Comparison of ENCODE assay signal across 20 cellular contexts in the genomic region with DNA sequence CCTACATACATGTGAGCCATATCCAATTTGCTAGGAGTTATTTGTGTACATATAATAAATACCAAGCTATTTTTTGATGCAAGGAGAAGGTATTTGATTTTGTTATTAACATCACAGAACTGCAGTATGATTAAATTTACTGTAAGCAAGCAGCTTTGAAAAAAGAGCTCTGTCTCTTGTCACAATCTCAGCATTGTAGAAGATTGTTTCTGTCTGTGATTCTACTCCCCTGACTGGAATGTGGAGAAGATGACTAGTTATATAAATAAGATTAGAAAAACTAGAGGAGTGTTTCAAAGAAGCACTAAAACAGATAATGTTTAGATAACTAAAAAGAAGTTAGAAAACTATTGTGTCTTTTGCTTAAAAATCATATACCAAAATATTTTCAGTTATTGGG.
"Had no signal": no experiment of that assay in that cellular context is flagged by ENCODE, and none has a peak within 500 bp of the region (broad histone marks: within the 10 kb centered on the region; RNA-seq: fewer than 3 reads in every experiment).

No MANE protein-coding gene starts in this region.

- H3K79me2 ChIP-seq: parathyroid adenoma had no signal

- H3K36me3 Mint-ChIP-seq: activated CD4-positive, alpha-beta memory T cell treated with anti-CD3 and anti-CD28 coated beads for 36 hours; activated naive CD4-positive, alpha-beta T cell treated with anti-CD3 and anti-CD28 coated beads, Interleukin-2, amount 50 U/mL, for 72 hours had no signal

- H3K9me3 Mint-ChIP-seq: activated CD4-positive, alpha-beta memory T cell treated with anti-CD3 and anti-CD28 coated beads for 36 hours; activated naive CD4-positive, alpha-beta T cell treated with anti-CD3 and anti-CD28 coated beads, Interleukin-2, amount 50 U/mL, for 72 hours; activated T-cell treated with anti-CD3 and anti-CD28 coated beads, Interleukin-2, amount 50 U/mL, for 4 hours; neural crest cell had no signal

- FAIRE-seq: endothelial cell of umbilical vein, kidney, small intestine had no signal

- H3K27me3 Mint-ChIP-seq: activated CD4-positive, alpha-beta memory T cell treated with anti-CD3 and anti-CD28 coated beads for 36 hours had no signal

- DNase-seq: activated CD4-positive, alpha-beta memory T cell treated with anti-CD3 and anti-CD28 coated beads for 36 hours; activated CD4-positive, alpha-beta T cell treated with anti-CD3 and anti-CD28 coated beads for 1 hour; activated effector memory CD4-positive, alpha-beta T cell treated with anti-CD3 and anti-CD28 coated beads, Interleukin-2, amount 50 U/mL, for 16 hours; activated T-cell treated with anti-CD3 and anti-CD28 coated beads, Interleukin-2, amount 50 U/mL, for 4 hours; anterior cingulate cortex; colonic mucosa; kidney; left ventricle myocardium superior; mesendoderm; retina; small intestine; T-helper 9 cell; tibial artery; uterus had no signal

- H2AFZ ChIP-seq: parathyroid adenoma had no signal

- H3K27me3 ChIP-seq: cardiac muscle cell, colonic mucosa, gastroesophageal sphincter, tibial artery, uterus had no signal

- H3K4me3 Mint-ChIP-seq: activated CD4-positive, alpha-beta memory T cell treated with anti-CD3 and anti-CD28 coated beads for 36 hours; activated T-cell treated with anti-CD3 and anti-CD28 coated beads, Interleukin-2, amount 50 U/mL, for 4 hours; neural crest cell had no signal

- H3K4me3 ChIP-seq: cardiac muscle cell, colonic mucosa, gastroesophageal sphincter, tibial artery, uterus had no signal

- H3K36me3 ChIP-seq: cardiac muscle cell, colonic mucosa, gastroesophageal sphincter, tibial artery, uterus had no signal

- H3K4me1 ChIP-seq: colonic mucosa, gastroesophageal sphincter, parathyroid adenoma, tibial artery, uterus had no signal

- H3K9me3 ChIP-seq: colonic mucosa, gastroesophageal sphincter, tibial artery, uterus had no signal

- H3K9ac ChIP-seq: parathyroid adenoma had no signal

- H3K27ac Mint-ChIP-seq: activated CD4-positive, alpha-beta memory T cell treated with anti-CD3 and anti-CD28 coated beads for 36 hours; activated naive CD4-positive, alpha-beta T cell treated with anti-CD3 and anti-CD28 coated beads, Interleukin-2, amount 50 U/mL, for 72 hours had no signal

- H3K27ac ChIP-seq: cardiac muscle cell, colonic mucosa, gastroesophageal sphincter, parathyroid adenoma, tibial artery, uterus had no signal

- ATAC-seq: activated naive CD4-positive, alpha-beta T cell treated with anti-CD3 and anti-CD28 coated beads, Interleukin-2, amount 50 U/mL, for 72 hours; activated T-cell treated with anti-CD3 and anti-CD28 coated beads, Interleukin-2, amount 50 U/mL, for 4 hours; gastroesophageal sphincter; left ventricle myocardium superior had no signal
